2 cellular contexts compared by ENCODE assay signal in genomic region chrX:2727264-2727663, GRCh38. TPM values are rescaled to one million over a fixed set of nuclear protein-coding genes. Genes with fewer than 3 reads are reported as not detected.
"Had no signal": no experiment of that assay in that cellular context is flagged by ENCODE, and none has a peak within 500 bp of the region (broad histone marks: within the 10 kb centered on the region; RNA-seq: fewer than 3 reads in every experiment).

No MANE protein-coding gene starts in this region.

RNA-seq across cellular contexts. Expression of gene XG, which starts 24.6 kb away (rescaled TPM):
- total RNA-seq: left lobe of liver had no signal
- polyA plus RNA-seq: immature natural killer cell had no signal
